In the genomic region with DNA sequence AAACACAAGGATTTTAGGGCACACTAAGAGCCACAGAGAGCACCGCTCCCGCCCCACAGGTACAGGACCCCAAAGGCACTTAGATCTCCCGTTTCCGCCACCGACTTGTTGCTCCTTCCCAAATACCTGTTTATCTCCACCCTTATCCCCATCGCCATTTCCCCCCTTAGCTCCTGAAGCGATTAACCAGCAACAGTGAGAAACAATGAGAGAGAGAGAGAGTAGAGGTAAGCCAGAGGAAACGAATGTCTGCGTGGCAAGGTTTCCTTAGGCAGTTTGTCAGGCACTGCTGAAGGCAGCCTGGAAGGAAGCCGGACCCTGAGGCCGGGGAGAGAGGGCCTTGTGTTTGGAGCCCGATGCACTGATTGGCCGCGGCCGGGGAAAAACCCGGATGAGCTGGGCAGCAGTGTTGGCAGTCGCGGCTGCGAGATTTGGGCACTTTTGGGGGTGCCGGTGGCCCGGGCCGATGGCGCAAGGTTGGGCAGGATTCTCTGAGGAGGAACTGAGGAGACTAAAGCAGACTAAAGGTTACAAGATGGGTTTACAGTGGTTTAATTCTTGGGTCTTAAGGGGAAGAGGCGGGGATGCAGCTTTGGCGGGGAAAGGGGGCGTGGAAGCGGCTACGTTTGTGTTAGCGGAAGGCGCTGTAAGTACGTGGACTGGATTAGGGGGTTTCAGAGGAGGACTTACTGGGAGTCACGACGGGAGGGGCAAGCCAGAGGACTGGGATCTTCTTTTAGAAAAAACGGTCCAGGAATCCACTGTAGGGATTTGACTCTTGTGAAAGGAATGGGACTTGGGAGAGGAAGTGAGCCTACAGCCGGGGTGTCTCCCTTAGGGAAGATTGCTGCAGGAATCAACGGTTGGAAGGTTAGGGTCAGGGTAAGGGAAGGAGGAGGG, we compare ENCODE assay signal across 1 cellular context.
TF ChIP-seq lines count a peak whose summit lies in the region.

GORAB (plus strand) TSS at position 409 of the 900 bp plus-strand sequence; CDS start at position 467, 58 bp downstream.

TF ChIP-seq in HepG2, 621 proteins besides CTCF, POLR2A, EP300 and RAD21 (continues in another document):
- no peak for TF ChIP-seq ZNF446 (CRISPR knock-in tag; IDR thresholded peaks at IDR 0.05)
- no peak for TF ChIP-seq ZFP90 (CRISPR knock-in tag; IDR thresholded peaks at IDR 0.05; ENCODE audit: borderline replicate concordance)
- TF ChIP-seq ZNF883 (CRISPR knock-in tag; IDR thresholded peaks at IDR 0.05; ENCODE audit: not compliant biosample characterization) = no peak
- TF ChIP-seq MTA3 (CRISPR knock-in tag; IDR thresholded peaks at IDR 0.05) = no peak
- TF ChIP-seq, protein P1, sequence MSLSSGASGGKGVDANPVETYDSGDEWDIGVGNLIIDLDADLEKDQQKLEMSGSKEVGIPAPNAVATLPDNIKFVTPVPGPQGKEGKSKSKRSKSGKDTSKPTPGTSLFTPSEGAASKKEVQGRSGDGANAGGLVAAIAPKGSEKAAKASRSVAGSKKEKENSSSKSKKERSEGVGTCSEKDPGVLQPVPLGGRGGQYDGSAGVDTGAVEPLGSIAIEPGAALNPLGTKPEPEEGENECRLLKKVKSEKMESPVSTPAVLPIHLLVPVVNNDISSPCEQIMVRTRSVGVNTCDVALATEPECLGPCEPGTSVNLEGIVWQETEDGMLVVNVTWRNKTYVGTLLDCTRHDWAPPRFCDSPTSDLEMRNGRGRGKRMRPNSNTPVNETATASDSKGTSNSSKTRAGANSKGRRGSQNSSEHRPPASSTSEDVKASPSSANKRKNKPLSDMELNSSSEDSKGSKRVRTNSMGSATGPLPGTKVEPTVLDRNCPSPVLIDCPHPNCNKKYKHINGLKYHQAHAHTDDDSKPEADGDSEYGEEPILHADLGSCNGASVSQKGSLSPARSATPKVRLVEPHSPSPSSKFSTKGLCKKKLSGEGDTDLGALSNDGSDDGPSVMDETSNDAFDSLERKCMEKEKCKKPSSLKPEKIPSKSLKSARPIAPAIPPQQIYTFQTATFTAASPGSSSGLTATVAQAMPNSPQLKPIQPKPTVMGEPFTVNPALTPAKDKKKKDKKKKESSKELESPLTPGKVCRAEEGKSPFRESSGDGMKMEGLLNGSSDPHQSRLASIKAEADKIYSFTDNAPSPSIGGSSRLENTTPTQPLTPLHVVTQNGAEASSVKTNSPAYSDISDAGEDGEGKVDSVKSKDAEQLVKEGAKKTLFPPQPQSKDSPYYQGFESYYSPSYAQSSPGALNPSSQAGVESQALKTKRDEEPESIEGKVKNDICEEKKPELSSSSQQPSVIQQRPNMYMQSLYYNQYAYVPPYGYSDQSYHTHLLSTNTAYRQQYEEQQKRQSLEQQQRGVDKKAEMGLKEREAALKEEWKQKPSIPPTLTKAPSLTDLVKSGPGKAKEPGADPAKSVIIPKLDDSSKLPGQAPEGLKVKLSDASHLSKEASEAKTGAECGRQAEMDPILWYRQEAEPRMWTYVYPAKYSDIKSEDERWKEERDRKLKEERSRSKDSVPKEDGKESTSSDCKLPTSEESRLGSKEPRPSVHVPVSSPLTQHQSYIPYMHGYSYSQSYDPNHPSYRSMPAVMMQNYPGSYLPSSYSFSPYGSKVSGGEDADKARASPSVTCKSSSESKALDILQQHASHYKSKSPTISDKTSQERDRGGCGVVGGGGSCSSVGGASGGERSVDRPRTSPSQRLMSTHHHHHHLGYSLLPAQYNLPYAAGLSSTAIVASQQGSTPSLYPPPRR (CRISPR knock-in tag; IDR thresholded peaks at IDR 0.05; ENCODE audit: borderline replicate concordance) = peak; percentile 55; the same call in 1 of the 2 replicates
- TF ChIP-seq NFYB (CRISPR knock-in tag; IDR thresholded peaks at IDR 0.05) = peak; percentile 88
- TF ChIP-seq ZNF619 (CRISPR knock-in tag; IDR thresholded peaks at IDR 0.05) = no peak
- no peak for TF ChIP-seq ZNF142 (CRISPR knock-in tag; IDR thresholded peaks at IDR 0.05)
- TF ChIP-seq, protein P2, sequence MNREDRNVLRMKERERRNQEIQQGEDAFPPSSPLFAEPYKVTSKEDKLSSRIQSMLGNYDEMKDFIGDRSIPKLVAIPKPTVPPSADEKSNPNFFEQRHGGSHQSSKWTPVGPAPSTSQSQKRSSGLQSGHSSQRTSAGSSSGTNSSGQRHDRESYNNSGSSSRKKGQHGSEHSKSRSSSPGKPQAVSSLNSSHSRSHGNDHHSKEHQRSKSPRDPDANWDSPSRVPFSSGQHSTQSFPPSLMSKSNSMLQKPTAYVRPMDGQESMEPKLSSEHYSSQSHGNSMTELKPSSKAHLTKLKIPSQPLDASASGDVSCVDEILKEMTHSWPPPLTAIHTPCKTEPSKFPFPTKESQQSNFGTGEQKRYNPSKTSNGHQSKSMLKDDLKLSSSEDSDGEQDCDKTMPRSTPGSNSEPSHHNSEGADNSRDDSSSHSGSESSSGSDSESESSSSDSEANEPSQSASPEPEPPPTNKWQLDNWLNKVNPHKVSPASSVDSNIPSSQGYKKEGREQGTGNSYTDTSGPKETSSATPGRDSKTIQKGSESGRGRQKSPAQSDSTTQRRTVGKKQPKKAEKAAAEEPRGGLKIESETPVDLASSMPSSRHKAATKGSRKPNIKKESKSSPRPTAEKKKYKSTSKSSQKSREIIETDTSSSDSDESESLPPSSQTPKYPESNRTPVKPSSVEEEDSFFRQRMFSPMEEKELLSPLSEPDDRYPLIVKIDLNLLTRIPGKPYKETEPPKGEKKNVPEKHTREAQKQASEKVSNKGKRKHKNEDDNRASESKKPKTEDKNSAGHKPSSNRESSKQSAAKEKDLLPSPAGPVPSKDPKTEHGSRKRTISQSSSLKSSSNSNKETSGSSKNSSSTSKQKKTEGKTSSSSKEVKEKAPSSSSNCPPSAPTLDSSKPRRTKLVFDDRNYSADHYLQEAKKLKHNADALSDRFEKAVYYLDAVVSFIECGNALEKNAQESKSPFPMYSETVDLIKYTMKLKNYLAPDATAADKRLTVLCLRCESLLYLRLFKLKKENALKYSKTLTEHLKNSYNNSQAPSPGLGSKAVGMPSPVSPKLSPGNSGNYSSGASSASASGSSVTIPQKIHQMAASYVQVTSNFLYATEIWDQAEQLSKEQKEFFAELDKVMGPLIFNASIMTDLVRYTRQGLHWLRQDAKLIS (CRISPR knock-in tag; IDR thresholded peaks at IDR 0.05) = no peak
- no peak for TF ChIP-seq ZNF713 (CRISPR knock-in tag; IDR thresholded peaks at IDR 0.05)
- no peak for TF ChIP-seq ARHGAP35 (CRISPR knock-in tag; IDR thresholded peaks at IDR 0.05; ENCODE audit: borderline replicate concordance)
- TF ChIP-seq, protein P3, sequence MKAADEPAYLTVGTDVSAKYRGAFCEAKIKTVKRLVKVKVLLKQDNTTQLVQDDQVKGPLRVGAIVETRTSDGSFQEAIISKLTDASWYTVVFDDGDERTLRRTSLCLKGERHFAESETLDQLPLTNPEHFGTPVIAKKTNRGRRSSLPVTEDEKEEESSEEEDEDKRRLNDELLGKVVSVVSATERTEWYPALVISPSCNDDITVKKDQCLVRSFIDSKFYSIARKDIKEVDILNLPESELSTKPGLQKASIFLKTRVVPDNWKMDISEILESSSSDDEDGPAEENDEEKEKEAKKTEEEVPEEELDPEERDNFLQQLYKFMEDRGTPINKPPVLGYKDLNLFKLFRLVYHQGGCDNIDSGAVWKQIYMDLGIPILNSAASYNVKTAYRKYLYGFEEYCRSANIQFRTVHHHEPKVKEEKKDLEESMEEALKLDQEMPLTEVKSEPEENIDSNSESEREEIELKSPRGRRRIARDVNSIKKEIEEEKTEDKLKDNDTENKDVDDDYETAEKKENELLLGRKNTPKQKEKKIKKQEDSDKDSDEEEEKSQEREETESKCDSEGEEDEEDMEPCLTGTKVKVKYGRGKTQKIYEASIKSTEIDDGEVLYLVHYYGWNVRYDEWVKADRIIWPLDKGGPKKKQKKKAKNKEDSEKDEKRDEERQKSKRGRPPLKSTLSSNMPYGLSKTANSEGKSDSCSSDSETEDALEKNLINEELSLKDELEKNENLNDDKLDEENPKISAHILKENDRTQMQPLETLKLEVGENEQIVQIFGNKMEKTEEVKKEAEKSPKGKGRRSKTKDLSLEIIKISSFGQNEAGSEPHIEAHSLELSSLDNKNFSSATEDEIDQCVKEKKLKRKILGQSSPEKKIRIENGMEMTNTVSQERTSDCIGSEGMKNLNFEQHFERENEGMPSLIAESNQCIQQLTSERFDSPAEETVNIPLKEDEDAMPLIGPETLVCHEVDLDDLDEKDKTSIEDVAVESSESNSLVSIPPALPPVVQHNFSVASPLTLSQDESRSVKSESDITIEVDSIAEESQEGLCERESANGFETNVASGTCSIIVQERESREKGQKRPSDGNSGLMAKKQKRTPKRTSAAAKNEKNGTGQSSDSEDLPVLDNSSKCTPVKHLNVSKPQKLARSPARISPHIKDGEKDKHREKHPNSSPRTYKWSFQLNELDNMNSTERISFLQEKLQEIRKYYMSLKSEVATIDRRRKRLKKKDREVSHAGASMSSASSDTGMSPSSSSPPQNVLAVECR (CRISPR knock-in tag; IDR thresholded peaks at IDR 0.05; ENCODE audit: borderline replicate concordance) = peak; percentile 80; the same call in 1 of the 2 replicates
- no peak for TF ChIP-seq ZNF225 (CRISPR knock-in tag; IDR thresholded peaks at IDR 0.05)
- TF ChIP-seq, protein P4, sequence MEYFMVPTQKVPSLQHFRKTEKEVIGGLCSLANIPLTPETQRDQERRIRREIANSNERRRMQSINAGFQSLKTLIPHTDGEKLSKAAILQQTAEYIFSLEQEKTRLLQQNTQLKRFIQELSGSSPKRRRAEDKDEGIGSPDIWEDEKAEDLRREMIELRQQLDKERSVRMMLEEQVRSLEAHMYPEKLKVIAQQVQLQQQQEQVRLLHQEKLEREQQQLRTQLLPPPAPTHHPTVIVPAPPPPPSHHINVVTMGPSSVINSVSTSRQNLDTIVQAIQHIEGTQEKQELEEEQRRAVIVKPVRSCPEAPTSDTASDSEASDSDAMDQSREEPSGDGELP (IDR thresholded peaks at IDR 0.05; ENCODE audit: borderline replicate concordance, low read depth) = 0 out of 2 replicates have a peak, but pooled peaks have one; percentile 30
- peak; percentile 77; the same call in 1 of the 2 replicates for TF ChIP-seq AHR (CRISPR knock-in tag; IDR thresholded peaks at IDR 0.05)
- no peak for TF ChIP-seq PRDM4 (CRISPR knock-in tag; IDR thresholded peaks at IDR 0.05; ENCODE audit: borderline replicate concordance)
- TF ChIP-seq ZNF234 (CRISPR knock-in tag; conservative IDR thresholded peaks at IDR 0.05) = no peak
- no peak for TF ChIP-seq ZNF326 (CRISPR knock-in tag; IDR thresholded peaks at IDR 0.05; ENCODE audit: borderline replicate concordance)
- TF ChIP-seq ZNF605 (CRISPR knock-in tag; IDR thresholded peaks at IDR 0.05) = no peak
- no peak for TF ChIP-seq ZNF367 (CRISPR knock-in tag; IDR thresholded peaks at IDR 0.05; ENCODE audit: borderline replicate concordance)
- no peak; the same call in 1 of the 2 replicates for TF ChIP-seq TGIF2 (CRISPR knock-in tag; IDR thresholded peaks at IDR 0.05)
- 0 out of 2 replicates have a peak, but pooled peaks have one; percentile 45 for TF ChIP-seq ZNF589 (CRISPR knock-in tag; conservative IDR thresholded peaks at IDR 0.05)
